8 cellular contexts compared by ENCODE assay signal in the genomic region with DNA sequence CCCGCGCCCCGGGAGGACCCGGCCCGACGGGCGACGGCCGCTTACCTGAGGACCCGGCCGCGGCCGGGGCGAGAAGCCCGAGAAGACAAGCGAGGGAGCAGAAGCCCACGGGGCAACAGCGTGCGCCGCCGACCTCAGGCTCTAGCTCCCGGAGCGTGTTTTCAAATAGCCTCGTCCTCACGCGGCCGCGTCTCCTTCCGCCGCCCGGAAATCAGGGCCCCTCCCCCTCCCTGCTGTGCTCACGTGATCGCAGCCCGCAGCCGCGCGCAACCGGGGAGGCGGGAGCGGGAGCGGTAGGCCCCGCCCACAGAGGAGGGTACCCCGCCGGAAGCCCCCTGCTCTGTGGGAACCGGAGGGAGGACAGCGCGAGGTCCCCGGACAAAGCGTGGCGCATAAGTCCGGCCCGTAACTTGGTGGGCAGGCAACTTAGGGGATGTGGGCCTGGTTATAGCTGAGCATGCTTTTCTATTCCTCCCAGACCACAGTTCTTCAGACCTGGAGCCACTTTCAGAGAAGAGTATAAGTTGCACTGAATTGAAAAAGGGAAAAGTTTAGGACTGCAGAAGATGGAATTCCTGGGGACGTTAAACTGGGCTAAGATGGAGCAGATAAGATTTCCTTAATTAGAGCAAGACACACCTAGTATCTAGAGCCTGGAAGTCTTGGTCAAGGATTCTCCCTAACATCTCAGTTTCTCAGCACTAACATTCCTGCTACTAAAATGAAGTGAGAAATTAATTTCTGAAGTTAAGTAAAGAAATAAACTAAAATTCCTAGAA. TPM values are rescaled to one million over a fixed set of nuclear protein-coding genes. Genes with fewer than 3 reads are reported as not detected.
DNase-seq lines count a peak whose midpoint lies in the region; ATAC-seq and TF ChIP-seq lines count a peak whose summit lies in the region.

Gene TEX10, minus strand, starts transcription at position 216 of the 779 bp plus-strand sequence. CDS start 3,579 bp downstream, outside the sequence.

- peaks cover 0 to 5% (median 0%) of the 10 kb centered on the region in 7 donors for H3K9me3 Mint-ChIP-seq in CD14-positive monocyte
- peaks cover 1% of the 10 kb centered on the region for H3K9me3 Mint-ChIP-seq in activated CD4-positive, alpha-beta memory T cell treated with anti-CD3 and anti-CD28 coated beads for 36 hours

- intact Hi-C loops in CD14-positive monocyte (cut with micrococcal nuclease) (no loop called here), lower leg skin (cut with DNase I; ENCODE audit: low total_unique reads) (no loop called here)
- intact Hi-C loops in activated CD4-positive, alpha-beta memory T cell treated with anti-CD3 and anti-CD28 coated beads for 36 hours (cut with micrococcal nuclease): loop anchor here (1.0 to 5.0 kb wide), 6 partner anchors 58 to 1045 kb away; partner anchors contain the start of genes ERP44, INVS, MRPL50 and MSANTD3

- peak within 1 kb of the TSS; percentile 72 to 84 (median 84) for H3K27ac Mint-ChIP-seq in CD14-positive monocyte
- peak within 1 kb of the TSS; percentile 69 for H3K27ac Mint-ChIP-seq in activated CD4-positive, alpha-beta memory T cell treated with anti-CD3 and anti-CD28 coated beads for 36 hours

- peak; percentile 79 for DNase-seq in CD14-positive monocyte (ENCODE audit: low spot score)
- DNase-seq in NCI-H82 (lab: John Stamatoyannopoulos, UW): peak; percentile 95
- DNase-seq in activated CD4-positive, alpha-beta memory T cell treated with anti-CD3 and anti-CD28 coated beads for 36 hours: peak; percentile 92
- peak; percentile 95 for DNase-seq in ecto neural progenitor cell (ENCODE audit: low spot score)
- DNase-seq in lower leg skin (ENCODE audit: low spot score in 2 of 2): peak; percentile 83 to 98
- DNase-seq in stimulated activated CD4-positive, alpha-beta T cell treated with anti-CD3 and anti-CD28 coated beads, Interleukin-4, amount 100 ng/mL, for 4 hours: peak; percentile 84 to 88

- WGBS in lower leg skin, 2 donors: 0 to 1% methylated on average over 27 to 37 of the region's 53 CpGs

- H3K4me3 ChIP-seq in lower leg skin (ENCODE audit: low read depth, poor library complexity, severe bottlenecking): peak within 1 kb of the TSS; percentile 98

- TF ChIP-seq POLR2A in lower leg skin (IDR thresholded peaks at IDR 0.05): no peak

- POLR2A ChIA-PET in activated CD4-positive, alpha-beta memory T cell treated with anti-CD3 and anti-CD28 coated beads for 36 hours (lab: Charles Lee): interaction anchor here (0.9 to 1.6 kb wide), 3 partner anchors 15 to 76 kb away, joined by 3 to 5 read pairs (median 3); no protein-coding TSS in a partner anchor

- peaks cover 45% of the 10 kb centered on the region for H3K4me1 Mint-ChIP-seq in CD14-positive monocyte
- H3K4me1 Mint-ChIP-seq in activated CD4-positive, alpha-beta memory T cell treated with anti-CD3 and anti-CD28 coated beads for 36 hours (ENCODE audit: low read depth): peaks cover 44% of the 10 kb centered on the region

- no peak for TF ChIP-seq CTCF in CD14-positive monocyte (IDR thresholded peaks at IDR 0.05)
- no peak for TF ChIP-seq CTCF in lower leg skin (IDR thresholded peaks at IDR 0.05)

- H3K36me3 Mint-ChIP-seq in CD14-positive monocyte: no peaks in the 10 kb centered on the region
- peaks cover 16% of the 10 kb centered on the region for H3K36me3 Mint-ChIP-seq in activated CD4-positive, alpha-beta memory T cell treated with anti-CD3 and anti-CD28 coated beads for 36 hours

- H3K27me3 Mint-ChIP-seq in CD14-positive monocyte (ENCODE audit: low read depth in 3 of 3): peaks cover 0 to 3% (median 3%) of the 10 kb centered on the region in 3 donors
- H3K27me3 Mint-ChIP-seq in activated CD4-positive, alpha-beta memory T cell treated with anti-CD3 and anti-CD28 coated beads for 36 hours: no peaks in the 10 kb centered on the region

- CTCF ChIA-PET in activated CD4-positive, alpha-beta memory T cell treated with anti-CD3 and anti-CD28 coated beads for 36 hours (lab: Charles Lee): interaction anchor here (1.2 to 2.5 kb wide), 6 partner anchors 28 to 243 kb away, joined by 3 to 9 read pairs (median 4); no protein-coding TSS in a partner anchor

- peak within 1 kb of the TSS; percentile 96 to 99 for H3K4me3 Mint-ChIP-seq in CD14-positive monocyte
- peak within 1 kb of the TSS; percentile 87 for H3K4me3 Mint-ChIP-seq in activated CD4-positive, alpha-beta memory T cell treated with anti-CD3 and anti-CD28 coated beads for 36 hours

- peak; percentile 84 for ATAC-seq in GM19395 (IDR thresholded peaks at IDR 0.05; ENCODE audit: unreplicated experiment)
- ATAC-seq in HG03565 (IDR thresholded peaks at IDR 0.05; ENCODE audit: unreplicated experiment): peak; percentile 65

RNA-seq across cellular contexts. Expression of gene TEX10, which starts in this region (rescaled TPM):
- polyA plus RNA-seq in CD14-positive monocyte: 1 to 10 TPM; 3.8 to 4.5 TPM
- total RNA-seq in activated CD4-positive, alpha-beta memory T cell treated with anti-CD3 and anti-CD28 coated beads for 36 hours: 10 to 100 TPM; 20.3 to 20.7 TPM
- total RNA-seq in lower leg skin: 10 to 100 TPM; 15.5 to 23.9 (median 21.6) TPM

Comparison
In these comparisons a context has a peak if more than half of its experiments do, and no peak if none do; other contexts are left out.
1. Peak in every context shown above with its lines: DNase-seq, ATAC-seq and H3K4me3 ChIP-seq.